ENCODE assay signal across 21 cellular contexts in the genomic region with DNA sequence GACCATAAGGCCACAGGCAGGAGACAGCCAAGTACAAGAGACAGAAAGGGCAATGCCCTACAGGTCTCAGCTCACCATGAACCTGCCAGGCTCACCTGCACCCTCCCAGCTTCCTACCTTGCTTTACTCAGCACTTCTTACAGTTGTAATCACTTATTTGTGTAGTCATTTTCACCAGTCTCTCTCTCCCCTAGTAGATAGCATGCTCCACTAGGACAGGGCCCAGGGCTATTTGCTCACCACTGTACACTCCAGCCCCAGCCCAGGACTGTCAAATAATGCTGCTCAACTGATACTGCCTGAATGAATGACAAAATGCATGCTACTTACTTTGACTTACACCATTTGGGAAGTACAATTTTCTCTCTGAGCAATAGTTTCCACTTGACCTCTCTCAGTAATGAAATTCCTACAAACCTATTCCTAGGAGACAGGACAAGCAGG.
DNase-seq lines count a peak whose midpoint lies in the region; ATAC-seq and TF ChIP-seq lines count a peak whose summit lies in the region.
"Had no signal": no experiment of that assay in that cellular context is flagged by ENCODE, and none has a peak within 500 bp of the region (broad histone marks: within the 10 kb centered on the region; RNA-seq: fewer than 3 reads in every experiment).

No MANE protein-coding gene starts in this region.

- peaks cover 12% of the 10 kb centered on the region for H3K4me1 ChIP-seq in PC-3 (ENCODE audit: insufficient read depth, low read length)
- H3K4me1 ChIP-seq in left lung, result peaks cover 0 to 3% of the 10 kb centered on the region in 2 donors

- peak; percentile 37 for DNase-seq in PC-3
- DNase-seq in left lung, result no peak
- DNase-seq in substantia nigra (lab: John Stamatoyannopoulos, UW), result no peak
- no peak for DNase-seq in stimulated activated CD4-positive, alpha-beta T cell treated with anti-CD3 and anti-CD28 coated beads, Interleukin-4, amount 100 ng/mL, for 1 hour
- no peak for DNase-seq in GOT3 (lab: John Stamatoyannopoulos, UW)
- DNase-seq: activated CD4-positive, alpha-beta T cell treated with anti-CD3 and anti-CD28 coated beads for 36 hours; activated CD8-positive, alpha-beta memory T cell treated with anti-CD3 and anti-CD28 coated beads, Interleukin-2, amount 10 ng/mL, durations not matched to agents 7 days and 5 days; activated gamma-delta T cell treated with Interleukin-2 at 50 U/mL for 16 hours; amniotic stem cell; COR-L47; HFFc6; midbrain; NCI-H1092; NCI-H2081; NCI-H510A; retina; stimulated activated CD4-positive, alpha-beta T cell treated with anti-CD3 and anti-CD28 coated beads, Interleukin-15, amount 100 ng/mL, for 24 hours had no signal

- POLR2A ChIA-PET in PC-3 (lab: Charles Lee; ENCODE audit: unreplicated experiment), result no interaction called here

- CTCF ChIA-PET in PC-3 (lab: Charles Lee), result no interaction called here

- no peaks in the 10 kb centered on the region for H3K36me3 ChIP-seq in PC-3 (ENCODE audit: low read depth, low read length)
- H3K36me3 ChIP-seq in left lung, result no peaks in the 10 kb centered on the region
- H3K36me3 ChIP-seq: thoracic aorta had no signal

- no peaks in the 10 kb centered on the region for H4K20me1 ChIP-seq in PC-3 (ENCODE audit: low read length)

- H3K79me2 ChIP-seq in PC-3 (ENCODE audit: low read length), result no peaks in the 10 kb centered on the region

- no peaks in the 10 kb centered on the region for H3F3A ChIP-seq in PC-3 (ENCODE audit: low read length, unreplicated experiment)

- H3K27me3 ChIP-seq in PC-3 (ENCODE audit: low read length), result no peaks in the 10 kb centered on the region
- no peaks in the 10 kb centered on the region for H3K27me3 ChIP-seq in left lung

- BruUV-seq in PC-3 (replicated peaks; lab: Mats Ljungman, UMichigan), result no TSS peak

- H3K27ac ChIP-seq in PC-3 (ENCODE audit: low read length), result peak overlapping the region; percentile 78
- H3K27ac ChIP-seq in left lung, result no peak overlapping the region
- peak overlapping the region; percentile 50 for H3K27ac ChIP-seq in substantia nigra (ENCODE audit: low read depth, low read length, poor library complexity, severe bottlenecking)
- H3K27ac ChIP-seq: RWPE1, thoracic aorta had no signal

- peak; percentile 50 for ATAC-seq in PC-3
- ATAC-seq in esophagus mucosa, result peak; percentile 80
- ATAC-seq in left lung, result peak; percentile 67
- no peak for ATAC-seq in HG02759 (IDR thresholded peaks at IDR 0.05; ENCODE audit: unreplicated experiment)
- ATAC-seq: activated CD4-positive, alpha-beta T cell treated with anti-CD3 and anti-CD28 coated beads for 36 hours; activated CD8-positive, alpha-beta memory T cell treated with anti-CD3 and anti-CD28 coated beads, Interleukin-2, amount 10 ng/mL, durations not matched to agents 7 days and 5 days had no signal

- no peaks in the 10 kb centered on the region for H3K9me2 ChIP-seq in PC-3 (replicated peaks; ENCODE audit: low read length)

- no peak overlapping the region for H2AFZ ChIP-seq in PC-3 (ENCODE audit: low read length)

- no peak for TF ChIP-seq CTCF in PC-3 (conservative IDR thresholded peaks at IDR 0.05; ENCODE audit: low read depth, low read length)
- no peak for TF ChIP-seq CTCF in left lung (IDR thresholded peaks at IDR 0.05)

- no peak overlapping the region; the same call in 1 of the 2 replicates for H3K9ac ChIP-seq in PC-3 (ENCODE audit: low read length)

- no peak overlapping the region for H3K4me2 ChIP-seq in PC-3 (ENCODE audit: low read length)

- H3K4me3 ChIP-seq in PC-3 (ENCODE audit: low read length) (no peak overlapping the region), left lung (no peak overlapping the region)
- H3K4me3 ChIP-seq: thoracic aorta had no signal

- H3K9me3 ChIP-seq in PC-3 (ENCODE audit: low read length) (no peaks in the 10 kb centered on the region), left lung (peaks cover 0 to 4% of the 10 kb centered on the region in 2 donors)
- H3K9me3 ChIP-seq: thoracic aorta had no signal

- intact Hi-C loops in PC-3 (cut with micrococcal nuclease) (no loop called here), left lung (cut with DNase I) (no loop called here)

Comparison
In these comparisons a context has a peak if more than half of its experiments do, and no peak if none do; other contexts are left out.
1. H3K27ac ChIP-seq: peak in PC-3 (single experiment) and substantia nigra (single experiment); none in left lung (0 of 2).